ENCODE assay signal across 21 cellular contexts in genomic region chr18:74420926-74421325, GRCh38. TPM values are rescaled to one million over a fixed set of nuclear protein-coding genes. Genes with fewer than 3 reads are reported as not detected.
DNase-seq lines count a peak whose midpoint lies in the region; ATAC-seq lines count a peak whose summit lies in the region.
"Had no signal": no experiment of that assay in that cellular context is flagged by ENCODE, and none has a peak within 500 bp of the region (broad histone marks: within the 10 kb centered on the region; RNA-seq: fewer than 3 reads in every experiment).

No MANE protein-coding gene starts in this region.

- no peaks in the 10 kb centered on the region for H3K36me3 ChIP-seq in MG63
- no peaks in the 10 kb centered on the region for H3K36me3 ChIP-seq in naive thymus-derived CD4-positive, alpha-beta T cell (ENCODE audit: control insufficient read depth in 2 of 3, insufficient read depth in 3 of 3, low read length in 3 of 3)
- H3K36me3 ChIP-seq: BE2C, HAP-1 had no signal

- intact Hi-C loops in activated CD4-positive, alpha-beta T cell treated with anti-CD3 and anti-CD28 coated beads for 36 hours (cut with DNase I, micrococcal nuclease): no loop called here
- intact Hi-C loops in naive thymus-derived CD4-positive, alpha-beta T cell (cut with micrococcal nuclease): no loop called here

- no peak overlapping the region for H3K27ac ChIP-seq in naive thymus-derived CD4-positive, alpha-beta T cell (ENCODE audit: low read depth, low read length)
- H3K27ac ChIP-seq: 22Rv1 had no signal

- no peak overlapping the region for H3K4me3 ChIP-seq in MG63
- H3K4me3 ChIP-seq in naive thymus-derived CD4-positive, alpha-beta T cell (ENCODE audit: low read length): no peak overlapping the region
- H3K4me3 ChIP-seq: GM12878, HAP-1 had no signal

- no peak overlapping the region for H3K27ac Mint-ChIP-seq in activated naive CD8-positive, alpha-beta T cell treated with anti-CD3 and anti-CD28 coated beads, Interleukin-2, amount 50 U/mL, for 24 hours
- no peak overlapping the region for H3K27ac Mint-ChIP-seq in activated naive CD8-positive, alpha-beta T cell treated with anti-CD3 and anti-CD28 coated beads for 36 hours
- no peak overlapping the region for H3K27ac Mint-ChIP-seq in activated CD4-positive, alpha-beta T cell treated with anti-CD3 and anti-CD28 coated beads for 36 hours
- peak overlapping the region in 1 of 9 donors; percentile 41 for H3K27ac Mint-ChIP-seq in naive thymus-derived CD4-positive, alpha-beta T cell
- H3K27ac Mint-ChIP-seq: HFFc6 had no signal

- peak; percentile 43 for ATAC-seq in activated naive CD8-positive, alpha-beta T cell treated with anti-CD3 and anti-CD28 coated beads, Interleukin-2, amount 50 U/mL, for 24 hours
- ATAC-seq in activated CD4-positive, alpha-beta T cell treated with anti-CD3 and anti-CD28 coated beads for 36 hours: no peak
- ATAC-seq in naive thymus-derived CD4-positive, alpha-beta T cell: no peak
- ATAC-seq: GM12878 had no signal

- H3K36me3 Mint-ChIP-seq in activated naive CD8-positive, alpha-beta T cell treated with anti-CD3 and anti-CD28 coated beads, Interleukin-2, amount 50 U/mL, for 24 hours (ENCODE audit: low read depth): no peaks in the 10 kb centered on the region
- no peaks in the 10 kb centered on the region for H3K36me3 Mint-ChIP-seq in activated naive CD8-positive, alpha-beta T cell treated with anti-CD3 and anti-CD28 coated beads for 36 hours
- H3K36me3 Mint-ChIP-seq in activated CD4-positive, alpha-beta T cell treated with anti-CD3 and anti-CD28 coated beads for 36 hours (ENCODE audit: low read depth): no peaks in the 10 kb centered on the region
- peaks cover 0 to 4% (median 0%) of the 10 kb centered on the region in 5 donors for H3K36me3 Mint-ChIP-seq in naive thymus-derived CD4-positive, alpha-beta T cell
- H3K36me3 Mint-ChIP-seq: CD4-positive, alpha-beta memory T cell had no signal

- no peaks in the 10 kb centered on the region for H3K9me3 Mint-ChIP-seq in activated naive CD8-positive, alpha-beta T cell treated with anti-CD3 and anti-CD28 coated beads, Interleukin-2, amount 50 U/mL, for 24 hours
- H3K9me3 Mint-ChIP-seq in activated naive CD8-positive, alpha-beta T cell treated with anti-CD3 and anti-CD28 coated beads for 36 hours: no peaks in the 10 kb centered on the region
- no peaks in the 10 kb centered on the region for H3K9me3 Mint-ChIP-seq in activated CD4-positive, alpha-beta T cell treated with anti-CD3 and anti-CD28 coated beads for 36 hours (ENCODE audit: low read depth)
- H3K9me3 Mint-ChIP-seq in naive thymus-derived CD4-positive, alpha-beta T cell: peaks cover 0 to 5% (median 0%) of the 10 kb centered on the region in 11 donors

- POLR2A ChIA-PET in activated CD4-positive, alpha-beta T cell treated with anti-CD3 and anti-CD28 coated beads for 36 hours (lab: Charles Lee): no interaction called here
- POLR2A ChIA-PET in naive thymus-derived CD4-positive, alpha-beta T cell (lab: Charles Lee): no interaction called here

- H3K4me1 ChIP-seq in naive thymus-derived CD4-positive, alpha-beta T cell (ENCODE audit: control insufficient read depth in 2 of 2, insufficient read depth in 2 of 2, low read length in 2 of 2): no peaks in the 10 kb centered on the region
- H3K4me1 ChIP-seq: BE2C, HAP-1 had no signal

- H3K4me3 Mint-ChIP-seq in activated naive CD8-positive, alpha-beta T cell treated with anti-CD3 and anti-CD28 coated beads, Interleukin-2, amount 50 U/mL, for 24 hours: no peak overlapping the region
- H3K4me3 Mint-ChIP-seq in activated naive CD8-positive, alpha-beta T cell treated with anti-CD3 and anti-CD28 coated beads for 36 hours: no peak overlapping the region
- no peak overlapping the region for H3K4me3 Mint-ChIP-seq in activated CD4-positive, alpha-beta T cell treated with anti-CD3 and anti-CD28 coated beads for 36 hours
- no peak overlapping the region for H3K4me3 Mint-ChIP-seq in naive thymus-derived CD4-positive, alpha-beta T cell
- H3K4me3 Mint-ChIP-seq: CD4-positive, alpha-beta memory T cell; HFFc6 had no signal

- no peaks in the 10 kb centered on the region for H3K9me3 ChIP-seq in MG63
- no peaks in the 10 kb centered on the region for H3K9me3 ChIP-seq in naive thymus-derived CD4-positive, alpha-beta T cell (ENCODE audit: control insufficient read depth in 2 of 3, low read length in 3 of 3)
- H3K9me3 ChIP-seq: BE2C, HAP-1 had no signal

- no peak for DNase-seq in activated naive CD8-positive, alpha-beta T cell treated with anti-CD3 and anti-CD28 coated beads, Interleukin-2, amount 50 U/mL, for 24 hours
- DNase-seq in activated naive CD8-positive, alpha-beta T cell treated with anti-CD3 and anti-CD28 coated beads for 36 hours: no peak
- DNase-seq in MG63: peak; percentile 38
- peak; percentile 35 for DNase-seq in mesenteric fat pad (ENCODE audit: low spot score)
- DNase-seq in activated CD4-positive, alpha-beta T cell treated with anti-CD3 and anti-CD28 coated beads for 36 hours: no peak
- no peak for DNase-seq in naive thymus-derived CD4-positive, alpha-beta T cell
- no peak for DNase-seq in NCI-H82 treated with DMSO at 0.1 percent for 48 hours (lab: John Stamatoyannopoulos, UW; ENCODE audit: unreplicated experiment)
- DNase-seq: BE2C; Calu3; CD4-positive, alpha-beta memory T cell; COR-L47; DMS 273 treated with DMSO at 0.1 percent for 48 hours; DMS79; EL; GDM1; GOT3; HFFc6 had no signal

- H3K27me3 Mint-ChIP-seq in activated naive CD8-positive, alpha-beta T cell treated with anti-CD3 and anti-CD28 coated beads, Interleukin-2, amount 50 U/mL, for 24 hours: no peaks in the 10 kb centered on the region
- H3K27me3 Mint-ChIP-seq in activated naive CD8-positive, alpha-beta T cell treated with anti-CD3 and anti-CD28 coated beads for 36 hours: no peaks in the 10 kb centered on the region
- H3K27me3 Mint-ChIP-seq in activated CD4-positive, alpha-beta T cell treated with anti-CD3 and anti-CD28 coated beads for 36 hours: peaks cover 2% of the 10 kb centered on the region
- H3K27me3 Mint-ChIP-seq in naive thymus-derived CD4-positive, alpha-beta T cell: peaks cover 0 to 27% (median 0%) of the 10 kb centered on the region in 5 donors

- no peaks in the 10 kb centered on the region for H3K27me3 ChIP-seq in MG63
- no peaks in the 10 kb centered on the region for H3K27me3 ChIP-seq in naive thymus-derived CD4-positive, alpha-beta T cell (ENCODE audit: control insufficient read depth in 2 of 2, insufficient read depth in 2 of 2, low read length in 2 of 2)
- H3K27me3 ChIP-seq: BE2C had no signal

- CTCF ChIA-PET in activated CD4-positive, alpha-beta T cell treated with anti-CD3 and anti-CD28 coated beads for 36 hours (lab: Charles Lee): interaction anchor here (0.7 kb wide), 1 partner anchor 36 kb away, joined by 3 read pairs; the partner anchor contains the start of gene DIPK1C
- CTCF ChIA-PET in naive thymus-derived CD4-positive, alpha-beta T cell (lab: Charles Lee): no interaction called here

- no peaks in the 10 kb centered on the region for H3K4me1 Mint-ChIP-seq in activated naive CD8-positive, alpha-beta T cell treated with anti-CD3 and anti-CD28 coated beads, Interleukin-2, amount 50 U/mL, for 24 hours
- H3K4me1 Mint-ChIP-seq in activated naive CD8-positive, alpha-beta T cell treated with anti-CD3 and anti-CD28 coated beads for 36 hours: peaks cover 2% of the 10 kb centered on the region
- H3K4me1 Mint-ChIP-seq in activated CD4-positive, alpha-beta T cell treated with anti-CD3 and anti-CD28 coated beads for 36 hours: no peaks in the 10 kb centered on the region
- peaks cover 0 to 10% (median 5%) of the 10 kb centered on the region in 7 donors for H3K4me1 Mint-ChIP-seq in naive thymus-derived CD4-positive, alpha-beta T cell

RNA-seq across cellular contexts. Expression of gene DIPK1C, which starts 36.2 kb away (rescaled TPM):
- total RNA-seq in activated naive CD8-positive, alpha-beta T cell treated with anti-CD3 and anti-CD28 coated beads for 36 hours: not detected
- 0.30 TPM in 1 of 2 replicates, not detected in the other for total RNA-seq in MG63 (2014; rRNA removed; shearing (Covaris generic); ENCODE audit: low replicate concordance)
- total RNA-seq in mesenteric fat pad: not detected
- not detected for total RNA-seq in activated CD4-positive, alpha-beta T cell treated with anti-CD3 and anti-CD28 coated beads for 36 hours
- not detected for total RNA-seq in naive thymus-derived CD4-positive, alpha-beta T cell
- polyA plus RNA-seq in naive thymus-derived CD4-positive, alpha-beta T cell: not detected
- total RNA-seq: Calu3; CD4-positive, alpha-beta memory T cell; GM12878; HFFc6 had no signal
- polyA plus RNA-seq: AG04450; CD4-positive, alpha-beta memory T cell; GM12878 had no signal

Comparison
In these comparisons a context has a peak if more than half of its experiments do, and no peak if none do; other contexts are left out.
1. DNase-seq: peak in MG63 (single experiment) and mesenteric fat pad (single experiment); none in activated naive CD8-positive, alpha-beta T cell treated with anti-CD3 and anti-CD28 coated beads, Interleukin-2, amount 50 U/mL, for 24 hours (single experiment), activated naive CD8-positive, alpha-beta T cell treated with anti-CD3 and anti-CD28 coated beads for 36 hours (single experiment), activated CD4-positive, alpha-beta T cell treated with anti-CD3 and anti-CD28 coated beads for 36 hours (single experiment), naive thymus-derived CD4-positive, alpha-beta T cell (0 of 9) and NCI-H82 treated with DMSO at 0.1 percent for 48 hours (single experiment).